ENCODE assay signal across 9 cellular contexts in genomic region chr7:106768324-106768751, GRCh38.
DNase-seq lines count a peak whose midpoint lies in the region; ATAC-seq, FAIRE-seq and TF ChIP-seq lines count a peak whose summit lies in the region.
"Had no signal": no experiment of that assay in that cellular context is flagged by ENCODE, and none has a peak within 500 bp of the region (broad histone marks: within the 10 kb centered on the region; RNA-seq: fewer than 3 reads in every experiment).

No MANE protein-coding gene starts in this region.

- CTCF ChIA-PET in GM12878 (lab: Yijun Ruan, JAX) = interaction anchor here (0.7 to 1.5 kb wide), 5 partner anchors 25 to 600 kb away, joined by 3 to 6 read pairs (median 5); no protein-coding TSS in a partner anchor

- ATAC-seq in HG03135 (IDR thresholded peaks at IDR 0.05; ENCODE audit: unreplicated experiment) = peak; percentile 80
- peak; percentile 94 for ATAC-seq in GM12878

- no peak for TF ChIP-seq POLR2A in GM12878 (IDR thresholded peaks at IDR 0.05; ENCODE audit: low read depth, low read length)

- no peaks in the 10 kb centered on the region for H3K36me3 ChIP-seq in GM12878 (ENCODE audit: control insufficient read depth in 2 of 2, insufficient read depth in 2 of 2, low read length in 1 of 2)

- TF ChIP-seq EP300 in GM12878 (IDR thresholded peaks at IDR 0.05; ENCODE audit: borderline replicate concordance in 1 of 2, control insufficient read depth in 1 of 2, low read depth in 2 of 2, low read length in 2 of 2) = no peak; a peak in 1 of 4 replicates

- H4K20me1 ChIP-seq in GM12878 (ENCODE audit: control insufficient read depth, insufficient read depth) = no peaks in the 10 kb centered on the region

- 0 out of 6 replicates have a peak, but pooled peaks of 1 of the 3 experiments have one; percentile 16 for TF ChIP-seq CTCF in GM12878 (IDR thresholded peaks at IDR 0.05 in 2 of 3, conservative IDR thresholded peaks at IDR 0.05 in 1 of 3; ENCODE audit: control insufficient read depth in 2 of 3, extremely low read depth in 1 of 3, insufficient read depth in 1 of 3, low read depth in 3 of 3, low read length in 3 of 3)

- H3K79me2 ChIP-seq in GM12878 (ENCODE audit: control insufficient read depth, insufficient read depth, low read length) = no peaks in the 10 kb centered on the region

- H3K4me1 ChIP-seq in GM12878 (ENCODE audit: control insufficient read depth, insufficient read depth, low read length) = peaks cover 12% of the 10 kb centered on the region

- no peak overlapping the region for H3K4me3 ChIP-seq in GM12878

- no peak for FAIRE-seq in GM12878 (lab: Jason Lieb, UNC)
- FAIRE-seq: keratinocyte had no signal

- POLR2A ChIA-PET in GM12878 (lab: Charles Lee) = no interaction called here

- intact Hi-C loops in GM12878 (cut with micrococcal nuclease; ENCODE audit: unreplicated experiment) = no loop called here

- H3K27ac ChIP-seq in GM12878 (ENCODE audit: control insufficient read depth, insufficient read depth) = peak overlapping the region; percentile 17; the same call in 1 of the 2 replicates

- H2AFZ ChIP-seq in GM12878 (ENCODE audit: control insufficient read depth, low read depth, low read length) = peak overlapping the region; percentile 75

- in situ Hi-C loops in ACHN (cut with HindIII; ENCODE audit: low pct_ligation_motif_present, low pct_unique_long_range_greater_than_20kb, low sequenced_read_pairs) = no loop called here
- in situ Hi-C loops in GM12878 (cut with MboI) = no loop called here

- no peaks in the 10 kb centered on the region for H3K27me3 ChIP-seq in GM12878 (replicated peaks in 1 of 2; ENCODE audit: control insufficient read depth in 2 of 2, insufficient read depth in 2 of 2, low read length in 1 of 2)

- TF ChIP-seq RAD21 in GM12878 (IDR thresholded peaks at IDR 0.05; ENCODE audit: insufficient read depth, low read depth, low read length) = no peak

- BruUV-seq in GM12878 (replicated peaks; lab: Mats Ljungman, UMichigan) = no TSS peak

- DNase-seq in ACHN (peak; percentile 20), GM19240 (ENCODE audit: insufficient read length, low spot score) (peak; percentile 6), GM12878 (ENCODE audit: low read depth, low spot score) (peak; percentile 51), NCI-H2227 (lab: John Stamatoyannopoulos, UW; ENCODE audit: unreplicated experiment) (no peak), NCI-H1105 treated with DMSO at 0.1 percent for 48 hours (lab: John Stamatoyannopoulos, UW) (no peak), nucleus accumbens (lab: John Stamatoyannopoulos, UW) (no peak), HT-29 (ENCODE audit: low spot score) (no peak)

- H3K9ac ChIP-seq in GM12878 (ENCODE audit: control insufficient read depth, insufficient read depth, low read length) = peak overlapping the region; percentile 10; the same call in 1 of the 2 replicates

- peak overlapping the region; percentile 45 for H3K4me2 ChIP-seq in GM12878 (ENCODE audit: control insufficient read depth, insufficient read depth)

- SMC1A ChIA-PET in GM12878 (lab: Charles Lee; ENCODE audit: uncharacterized antibody, unreplicated experiment) = interaction anchor here (0.8 to 1.3 kb wide), 3 partner anchors 25 to 225 kb away, joined by 3 to 5 read pairs (median 4); no protein-coding TSS in a partner anchor

- no peaks in the 10 kb centered on the region for H3K9me3 ChIP-seq in GM12878 (replicated peaks; ENCODE audit: control insufficient read depth, insufficient read depth, low read length)

- RAD21 ChIA-PET in GM12878 (lab: Charles Lee; ENCODE audit: unreplicated experiment) = interaction anchor here (1.0 to 2.5 kb wide), 2 partner anchors 32 to 226 kb away, joined by 3 to 7 read pairs; no protein-coding TSS in a partner anchor

- 3% methylated on average over 4 of the region's 4 CpGs for WGBS in GM12878 (ENCODE audit: insufficient coverage, insufficient replicate concordance, low lambda C conversion rate, missing lambda C conversion rate)

TF ChIP-seq in GM12878, 131 proteins besides CTCF, POLR2A, EP300 and RAD21:
- TF ChIP-seq NFXL1 (IDR thresholded peaks at IDR 0.05; ENCODE audit: borderline replicate concordance) (no peak), ATF3 (IDR thresholded peaks at IDR 0.05; ENCODE audit: borderline replicate concordance, extremely low read depth, low read depth, low read length) (no peak), ATF7 (IDR thresholded peaks at IDR 0.05; ENCODE audit: low read depth) (peak; percentile 11; the same call in 1 of the 2 replicates), EZH2 (IDR thresholded peaks at IDR 0.05; ENCODE audit: borderline replicate concordance, control insufficient read depth, low read depth, low read length) (no peak), PAX5 (IDR thresholded peaks at IDR 0.05; ENCODE audit: borderline replicate concordance, low read depth, low read length) (peak; percentile 80), NFIC (IDR thresholded peaks at IDR 0.05; ENCODE audit: low read depth, low read length) (0 out of 2 replicates have a peak, but pooled peaks have one; percentile 35), RBBP5 (conservative IDR thresholded peaks at IDR 0.05) (0 out of 2 replicates have a peak, but pooled peaks have one; percentile 46), RUNX3 (IDR thresholded peaks at IDR 0.05; ENCODE audit: low read length) (peak; percentile 78), ASH2L (IDR thresholded peaks at IDR 0.05; ENCODE audit: borderline replicate concordance, low read depth) (peak; percentile 98; the same call in 1 of the 2 replicates), FOXM1 (IDR thresholded peaks at IDR 0.05; ENCODE audit: low read depth, low read length) (peak; percentile 42; the same call in 1 of the 2 replicates), BCL11A (IDR thresholded peaks at IDR 0.05; ENCODE audit: low read depth, low read length) (0 out of 2 replicates have a peak, but pooled peaks have one; percentile 34), DPF2 (IDR thresholded peaks at IDR 0.05) (peak; percentile 44; the same call in 1 of the 2 replicates), MTA2 (IDR thresholded peaks at IDR 0.05; ENCODE audit: low read depth) (peak; percentile 58), MEF2B (IDR thresholded peaks at IDR 0.05; ENCODE audit: partially characterized antibody, poor library complexity, severe bottlenecking) (peak; percentile 23)

Comparison
In these comparisons a context has a peak if more than half of its experiments do, and no peak if none do; other contexts are left out.
1. DNase-seq: peak in ACHN (single experiment), GM19240 (single experiment) and GM12878 (single experiment); none in NCI-H2227 (single experiment), NCI-H1105 treated with DMSO at 0.1 percent for 48 hours (single experiment), nucleus accumbens (0 of 56) and HT-29 (single experiment).